Comparison of ENCODE assay signal across 21 cellular contexts in the genomic region with DNA sequence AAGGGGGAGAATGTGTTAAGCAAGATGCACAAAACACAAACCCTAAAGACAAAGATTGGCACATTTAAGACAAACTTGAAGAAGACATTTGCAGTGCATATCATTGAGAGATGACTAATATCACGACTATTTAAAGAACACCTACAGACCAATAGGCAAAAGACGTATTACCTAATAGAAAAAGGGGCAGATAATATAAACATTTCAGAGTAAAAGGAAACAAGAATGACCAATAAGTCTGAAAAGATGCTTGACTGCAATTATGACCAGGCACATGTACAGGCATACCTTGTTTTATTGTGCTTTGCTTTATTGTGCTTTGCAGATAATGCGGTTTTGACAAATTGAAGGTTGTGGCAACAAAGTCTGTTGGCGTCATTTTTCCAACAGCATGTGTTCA. TPM values are rescaled to one million over a fixed set of nuclear protein-coding genes. Genes with fewer than 3 reads are reported as not detected.
DNase-seq lines count a peak whose midpoint lies in the region; ATAC-seq and TF ChIP-seq lines count a peak whose summit lies in the region.
"Had no signal": no experiment of that assay in that cellular context is flagged by ENCODE, and none has a peak within 500 bp of the region (broad histone marks: within the 10 kb centered on the region; RNA-seq: fewer than 3 reads in every experiment).

No MANE protein-coding gene starts in this region.

- H3K23ac ChIP-seq in IMR-90 (ENCODE audit: low read depth, low read length), result no peak overlapping the region

- in situ Hi-C loops in IMR-90 (cut with MboI; ENCODE audit: low sequenced_read_pairs) (no loop called here), brain microvascular endothelial cell (cut with HindIII; ENCODE audit: low pct_ligation_motif_present, low sequenced_read_pairs) (no loop called here)

- H4K20me1 ChIP-seq in IMR-90 (ENCODE audit: insufficient read depth, low read length), result peaks cover 66% of the 10 kb centered on the region

- H3K4me3 ChIP-seq in IMR-90 (ENCODE audit: insufficient read depth, low read depth, low read length), result no peak overlapping the region
- H3K4me3 ChIP-seq in epithelial cell of esophagus (ENCODE audit: low read length), result no peak overlapping the region
- H3K4me3 ChIP-seq in brain microvascular endothelial cell (ENCODE audit: low read depth, low read length), result no peak overlapping the region
- H3K4me3 ChIP-seq: GM23338, HAP-1, Peyer's patch had no signal

- H2AK5ac ChIP-seq in IMR-90 (ENCODE audit: low read depth, low read length), result no peak overlapping the region

- TF ChIP-seq POLR2A in IMR-90 (IDR thresholded peaks at IDR 0.05; ENCODE audit: low read depth, low read length), result no peak

- intact Hi-C loops in IMR-90 (cut with micrococcal nuclease), result no loop called here

- BruUV-seq in IMR-90 (replicated peaks; lab: Mats Ljungman, UMichigan), result no TSS peak

- H3K9ac ChIP-seq in IMR-90 (ENCODE audit: low read depth, low read length), result no peak overlapping the region

- H4K91ac ChIP-seq in IMR-90 (ENCODE audit: insufficient read depth, low read depth, low read length), result no peak overlapping the region

- peaks cover 11% of the 10 kb centered on the region for H3K4me1 ChIP-seq in IMR-90 (ENCODE audit: control insufficient read depth, insufficient read depth, low read length)

- no peak overlapping the region for H3K4ac ChIP-seq in IMR-90 (ENCODE audit: low read depth, low read length)

- no peak overlapping the region for H2AFZ ChIP-seq in IMR-90 (replicated peaks; ENCODE audit: low read length, poor library complexity)
- H2AFZ ChIP-seq: GM23338 had no signal

- H3K56ac ChIP-seq in IMR-90 (ENCODE audit: extremely low read depth, insufficient read depth, low read length), result no peak overlapping the region

- WGBS in IMR-90 (ENCODE audit: extremely low coverage in 2 of 2, insufficient read length in 1 of 2), 2 experiments, result no CpG with 5 or more reads among the region's 4 CpGs

- H3K9me3 ChIP-seq in IMR-90 (ENCODE audit: control insufficient read depth, insufficient read depth, low read length), result no peaks in the 10 kb centered on the region
- H3K9me3 ChIP-seq: HAP-1, Peyer's patch had no signal

- peaks cover 31% of the 10 kb centered on the region for H3K9me1 ChIP-seq in IMR-90 (ENCODE audit: insufficient read depth, low read length)

- H3K36me3 ChIP-seq in IMR-90 (ENCODE audit: control insufficient read depth, insufficient read depth, low read length) (peaks cover 2% of the 10 kb centered on the region; the same call in 1 of the 2 replicates), brain microvascular endothelial cell (replicated peaks) (no peaks in the 10 kb centered on the region)
- H3K36me3 ChIP-seq: Peyer's patch had no signal

- no peak overlapping the region for H3K14ac ChIP-seq in IMR-90 (replicated peaks; ENCODE audit: low read depth, low read length)

- H3K27ac ChIP-seq in IMR-90 (ENCODE audit: insufficient read depth, low read length) (no peak overlapping the region), VCaP (peak overlapping the region; percentile 94), brain microvascular endothelial cell (no peak overlapping the region)
- H3K27ac ChIP-seq: Peyer's patch had no signal

- peak overlapping the region; percentile 49; the same call in 1 of the 2 replicates for H3K4me2 ChIP-seq in IMR-90 (ENCODE audit: low read depth, low read length)
- H3K4me2 ChIP-seq: GM23338 had no signal

- H4K8ac ChIP-seq in IMR-90 (ENCODE audit: low read depth in 2 of 2, low read length in 2 of 2), result no peak overlapping the region

- H2BK5ac ChIP-seq in IMR-90 (ENCODE audit: low read depth, low read length, poor library complexity, severe bottlenecking), result no peak overlapping the region

- no peak for TF ChIP-seq RAD21 in IMR-90 (IDR thresholded peaks at IDR 0.05; ENCODE audit: low read length)

- no peak overlapping the region for H2BK15ac ChIP-seq in IMR-90 (ENCODE audit: low read depth, low read length)

- H2BK120ac ChIP-seq in IMR-90 (ENCODE audit: low read depth, low read length), result no peak overlapping the region

- H3K27me3 ChIP-seq in IMR-90 (ENCODE audit: control insufficient read depth, insufficient read depth, low read length), result no peaks in the 10 kb centered on the region
- no peaks in the 10 kb centered on the region for H3K27me3 ChIP-seq in brain microvascular endothelial cell (replicated peaks)
- H3K27me3 ChIP-seq: Peyer's patch had no signal

- dilution Hi-C loops in IMR-90 (cut with HindIII; ENCODE audit: low sequenced_read_pairs, unreplicated experiment), result no loop called here

- no peak overlapping the region for H2BK20ac ChIP-seq in IMR-90 (ENCODE audit: low read depth, low read length)

- no peak for ATAC-seq in IMR-90 (ENCODE audit: low read depth)
- ATAC-seq: GM23338, Right ventricle myocardium inferior had no signal

- TF ChIP-seq CTCF in IMR-90 (conservative IDR thresholded peaks at IDR 0.05; ENCODE audit: low read depth, low read length) (no peak), VCaP (conservative IDR thresholded peaks at IDR 0.05) (no peak), epithelial cell of esophagus (IDR thresholded peaks at IDR 0.05; ENCODE audit: insufficient read depth, low read depth, low read length, missing control alignments) (no peak), brain microvascular endothelial cell (IDR thresholded peaks at IDR 0.05; ENCODE audit: low read depth, low read length, missing control alignments) (no peak)

- peak; percentile 59 for DNase-seq in ELR (ENCODE audit: low read depth)
- DNase-seq in IMR-90, result peak; percentile 25
- peak; percentile 59 for DNase-seq in epithelial cell of esophagus (ENCODE audit: low read depth)
- no peak for DNase-seq in GM19238 (ENCODE audit: insufficient read length, low spot score)
- DNase-seq in SHP77 (lab: John Stamatoyannopoulos, UW), result no peak
- no peak for DNase-seq in nucleus accumbens (lab: John Stamatoyannopoulos, UW)
- DNase-seq in brain microvascular endothelial cell, result no peak
- DNase-seq: CD4-positive, CD25-positive, alpha-beta regulatory T cell; GDM1; Kasumi-1; NCI-H1092 treated with DMSO at 0.1 percent for 48 hours; NCI-H1436 treated with DMSO at 0.1 percent for 48 hours; NCI-H1930; NCI-H345; NCI-H524; NCI-H774; Peyer's patch had no signal

- POLR2A ChIA-PET in IMR-90 (lab: Charles Lee; ENCODE audit: unreplicated experiment), result no interaction called here

- CTCF ChIA-PET in IMR-90 (lab: Yijun Ruan, JAX), result no interaction called here

- no peak overlapping the region for H2AK9ac ChIP-seq in IMR-90 (replicated peaks; ENCODE audit: low read depth, low read length, poor library complexity)

- H3K79me1 ChIP-seq in IMR-90 (ENCODE audit: low read depth in 1 of 2, low read length in 2 of 2), result peaks cover 37 to 85% of the 10 kb centered on the region in 2 experiments

- no peak overlapping the region for H3K18ac ChIP-seq in IMR-90 (ENCODE audit: low read depth, low read length)

- H4K5ac ChIP-seq in IMR-90 (ENCODE audit: low read depth, low read length), result no peak overlapping the region

TF ChIP-seq in IMR-90, 13 proteins besides CTCF, POLR2A, EP300 and RAD21:
- TF ChIP-seq NFE2L2 (IDR thresholded peaks at IDR 0.05; ENCODE audit: low read depth, low read length) (no peak), RFX5 (IDR thresholded peaks at IDR 0.05; ENCODE audit: low read depth, low read length) (no peak), CHD1 (IDR thresholded peaks at IDR 0.05; ENCODE audit: low read depth, low read length) (no peak), FOS (IDR thresholded peaks at IDR 0.05; ENCODE audit: low read depth, low read length) (no peak), MAZ (IDR thresholded peaks at IDR 0.05; ENCODE audit: borderline replicate concordance, low read depth, low read length) (no peak), BHLHE40 (IDR thresholded peaks at IDR 0.05; ENCODE audit: low read depth, low read length) (no peak)
TF ChIP-seq in IMR-90: peak in this region for 0.

RNA-seq across cellular contexts. Expression of a gene that starts 4.9 kb away (rescaled TPM):
- 131 and 169 TPM in 2 replicates for total RNA-seq in IMR-90 (2012; rRNA removed)
- 56.7 and 60.9 TPM in 2 replicates for polyA plus RNA-seq in IMR-90 (2012; rRNA removed)
- polyA plus RNA-seq in IMR-90 (2012; cell fraction: cytosol; rRNA removed), result 21.5 and 25.8 TPM in 2 replicates
- 8.2 and 21.9 TPM in 2 replicates for polyA plus RNA-seq in IMR-90 (2012; cell fraction: nucleus; rRNA removed; ENCODE audit: low replicate concordance)

RNA-seq across cellular contexts. Expression of a gene that starts 17.7 kb away (rescaled TPM):
- total RNA-seq in IMR-90 (2012; rRNA removed), result 29.4 and 35.6 TPM in 2 replicates
- polyA plus RNA-seq in IMR-90 (2012; rRNA removed), result 10.1 and 10.7 TPM in 2 replicates
- 4.5 and 4.8 TPM in 2 replicates for polyA plus RNA-seq in IMR-90 (2012; cell fraction: cytosol; rRNA removed)
- 4.1 and 15.2 TPM in 2 replicates for polyA plus RNA-seq in IMR-90 (2012; cell fraction: nucleus; rRNA removed; ENCODE audit: low replicate concordance)

Comparison
In these comparisons a context has a peak if more than half of its experiments do, and no peak if none do; other contexts are left out.
1. DNase-seq: peak in ELR (single experiment), IMR-90 (single experiment) and epithelial cell of esophagus (single experiment); none in GM19238 (single experiment), SHP77 (0 of 2), nucleus accumbens (0 of 56) and brain microvascular endothelial cell (single experiment).